8 cellular contexts compared by ENCODE assay signal in genomic region chr12:80269953-80270552, GRCh38.
DNase-seq lines count a peak whose midpoint lies in the region; ATAC-seq and TF ChIP-seq lines count a peak whose summit lies in the region.

No MANE protein-coding gene starts in this region.

- H3K4me3 ChIP-seq in coronary artery = no peak overlapping the region

- TF ChIP-seq CTCF in coronary artery (IDR thresholded peaks at IDR 0.05) = peak; percentile 33

- DNase-seq in NOMO-1 treated with DMSO at 0.1 percent for 48 hours (lab: John Stamatoyannopoulos, UW; ENCODE audit: unreplicated experiment) = peak; percentile 19
- DNase-seq in NOMO-1 treated with dmso at 0.1 percent for 144 hours (lab: John Stamatoyannopoulos, UW; ENCODE audit: unreplicated experiment) = no peak
- DNase-seq in NCI-H748 (lab: John Stamatoyannopoulos, UW; ENCODE audit: unreplicated experiment) = peak; percentile 73
- DNase-seq in coronary artery (ENCODE audit: low spot score) = no peak
- peak; percentile 29 for DNase-seq in medulla oblongata (ENCODE audit: extremely low spot score)
- DNase-seq in activated CD4-positive, alpha-beta T cell treated with anti-CD3 and anti-CD28 coated beads, Interleukin-2, amount 50 U/mL, for 48 hours = no peak

- no peak overlapping the region for H3K27ac ChIP-seq in coronary artery

- ATAC-seq in HG03045 (IDR thresholded peaks at IDR 0.05; ENCODE audit: unreplicated experiment) = peak; percentile 68
- ATAC-seq in HG02623 (IDR thresholded peaks at IDR 0.05; ENCODE audit: unreplicated experiment) = no peak

Comparison
In these comparisons a context has a peak if more than half of its experiments do, and no peak if none do; other contexts are left out.
1. DNase-seq: peak in NOMO-1 treated with DMSO at 0.1 percent for 48 hours (single experiment), NCI-H748 (single experiment) and medulla oblongata (single experiment); none in NOMO-1 treated with dmso at 0.1 percent for 144 hours (single experiment), coronary artery (single experiment) and activated CD4-positive, alpha-beta T cell treated with anti-CD3 and anti-CD28 coated beads, Interleukin-2, amount 50 U/mL, for 48 hours (0 of 2).